16 cellular contexts compared by ENCODE assay signal in the genomic region with DNA sequence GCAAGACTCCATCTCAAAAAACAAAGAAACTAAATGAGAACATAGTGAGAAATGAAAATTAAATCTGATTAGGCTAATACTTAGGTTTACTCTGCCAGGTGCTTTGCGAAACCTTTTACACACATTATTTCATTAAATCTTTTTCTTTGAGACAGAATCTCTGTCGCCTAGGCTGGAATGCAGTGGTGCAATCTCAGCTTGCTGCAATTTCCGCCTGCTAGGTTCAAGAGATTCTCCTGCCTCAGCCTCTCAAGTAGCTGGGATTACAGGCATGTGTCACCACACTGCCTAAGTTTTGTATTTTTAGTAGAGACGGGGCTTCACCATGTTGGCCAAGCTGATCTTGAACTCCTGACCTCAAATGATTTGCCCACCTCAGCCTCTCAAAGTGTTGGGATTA. TPM values are rescaled to one million over a fixed set of nuclear protein-coding genes. Genes with fewer than 3 reads are reported as not detected.
A peak's percentile ranks its signal among the peaks of the same experiment; 100 is the strongest.
DNase-seq lines count a peak whose midpoint lies in the region; ATAC-seq and TF ChIP-seq lines count a peak whose summit lies in the region.
"Had no signal": no experiment of that assay in that cellular context is flagged by ENCODE, and none has a peak within 500 bp of the region (broad histone marks: within the 10 kb centered on the region; RNA-seq: fewer than 3 reads in every experiment).

No MANE protein-coding gene starts in this region.

- ATAC-seq in GM19452 (IDR thresholded peaks at IDR 0.05; ENCODE audit: unreplicated experiment) = no peak

- no peak overlapping the region for H3K4me3 ChIP-seq in choroid plexus epithelial cell (ENCODE audit: low read depth, low read length)
- H3K4me3 ChIP-seq: GM23248 had no signal

- TF ChIP-seq CTCF in choroid plexus epithelial cell (conservative IDR thresholded peaks at IDR 0.05; ENCODE audit: low read depth, low read length) = no peak

- DNase-seq in amniotic epithelial cell (ENCODE audit: low read depth) = peak; percentile 56
- DNase-seq in choroid plexus epithelial cell (ENCODE audit: low read depth) = peak; percentile 27
- DNase-seq in renal cortical epithelial cell (ENCODE audit: low read depth) = peak; percentile 13
- no peak for DNase-seq in iPS-NIHi7 (ENCODE audit: extremely low spot score)
- no peak for DNase-seq in NCI-H1436 (lab: John Stamatoyannopoulos, UW)
- DNase-seq: C1 segment of cervical spinal cord; Calu3; CD4-positive, alpha-beta memory T cell; COR-L47; DMS53; DMS79 treated with DMSO at 0.1 percent for 48 hours; GF-D8; GM23248; H7; HCEC 1CT had no signal

RNA-seq across cellular contexts. Expression of gene EEA1, which starts 21.9 kb away (rescaled TPM):
- 13.9 and 43.4 TPM in 2 replicates for total RNA-seq in renal cortical epithelial cell

Comparison
In these comparisons a context has a peak if more than half of its experiments do, and no peak if none do; other contexts are left out.
1. DNase-seq: peak in amniotic epithelial cell (single experiment), choroid plexus epithelial cell (single experiment) and renal cortical epithelial cell (single experiment); none in iPS-NIHi7 (single experiment) and NCI-H1436 (single experiment).